Comparison of ENCODE assay signal across 21 cellular contexts in the genomic region with DNA sequence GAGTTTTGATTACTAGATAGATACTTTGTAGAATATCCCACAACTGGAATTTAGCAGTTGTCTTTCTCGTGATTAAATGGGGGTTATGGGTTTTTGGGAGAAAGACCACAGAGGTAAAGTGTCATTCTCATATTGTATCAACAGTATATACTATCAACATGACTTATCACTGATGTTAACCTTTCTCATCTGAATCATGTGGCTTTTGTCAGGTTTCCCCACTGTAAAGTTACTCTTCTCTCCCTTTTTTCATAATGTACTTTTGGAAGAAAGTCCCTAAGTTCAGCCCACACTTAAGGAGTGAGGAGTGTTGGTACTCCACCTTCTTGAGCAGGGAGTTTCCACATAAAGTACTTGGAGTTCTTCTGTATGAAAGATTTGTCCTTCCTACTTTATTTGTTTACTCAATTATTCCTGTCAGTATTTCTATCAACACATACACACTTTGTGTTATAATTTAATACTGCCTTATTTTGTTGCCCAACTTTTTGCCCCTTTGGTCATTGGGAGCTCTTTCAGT.
"Had no signal": no experiment of that assay in that cellular context is flagged by ENCODE, and none has a peak within 500 bp of the region (broad histone marks: within the 10 kb centered on the region; RNA-seq: fewer than 3 reads in every experiment).

No MANE protein-coding gene starts in this region.

- H3K27ac ChIP-seq: heart right ventricle, neural progenitor cell, prostate gland, right atrium auricular region, tibial artery had no signal

- H3K36me3 ChIP-seq: heart right ventricle, neural progenitor cell, prostate gland, right atrium auricular region, tibial artery had no signal

- H3K4me3 Mint-ChIP-seq: activated CD4-positive, alpha-beta T cell treated with anti-CD3 and anti-CD28 coated beads, Interleukin-2, amount 10 ng/mL, durations not matched to agents 24 days and 14 days; activated CD8-positive, alpha-beta T cell treated with anti-CD3 and anti-CD28 coated beads for 36 hours; activated naive CD4-positive, alpha-beta T cell treated with anti-CD3 and anti-CD28 coated beads for 36 hours; activated naive CD8-positive, alpha-beta T cell treated with anti-CD3 and anti-CD28 coated beads, Interleukin-2, amount 50 U/mL, for 24 hours; naive thymus-derived CD4-positive, alpha-beta T cell; neural progenitor cell had no signal

- H3K4me3 ChIP-seq: heart right ventricle, neural progenitor cell, prostate gland, right atrium auricular region, tibial artery had no signal

- DNase-seq: activated CD4-positive, alpha-beta T cell treated with anti-CD3 and anti-CD28 coated beads, Interleukin-2, amount 10 ng/mL, durations not matched to agents 24 days and 14 days; activated CD8-positive, alpha-beta T cell treated with anti-CD3 and anti-CD28 coated beads for 36 hours; activated naive CD4-positive, alpha-beta T cell treated with anti-CD3 and anti-CD28 coated beads for 36 hours; activated naive CD8-positive, alpha-beta T cell treated with anti-CD3 and anti-CD28 coated beads, Interleukin-2, amount 50 U/mL, for 24 hours; activated T-cell treated with anti-CD3 and anti-CD28 coated beads, Interleukin-2, amount 50 U/mL, for 1 hour; cerebellar nuclear complex; cortex of kidney; effector CD4-positive, alpha-beta T cell; heart right ventricle; kidney glomerular epithelial cell; left ventricle myocardium superior; mesendoderm; naive thymus-derived CD4-positive, alpha-beta T cell; stimulated activated CD4-positive, alpha-beta T cell treated with anti-CD3 and anti-CD28 coated beads, Interleukin-2, amount 100 ng/mL, for 24 hours; stimulated activated naive CD4-positive, alpha-beta T cell treated with Interleukin-2 at 50 U/mL for 16 hours; substantia nigra; tibial artery had no signal

- H3K36me3 Mint-ChIP-seq: naive thymus-derived CD4-positive, alpha-beta T cell; neural progenitor cell had no signal

- H3K4me1 Mint-ChIP-seq: activated CD4-positive, alpha-beta T cell treated with anti-CD3 and anti-CD28 coated beads, Interleukin-2, amount 10 ng/mL, durations not matched to agents 24 days and 14 days; activated naive CD8-positive, alpha-beta T cell treated with anti-CD3 and anti-CD28 coated beads, Interleukin-2, amount 50 U/mL, for 24 hours; naive thymus-derived CD4-positive, alpha-beta T cell; neural progenitor cell had no signal

- H3K9me3 Mint-ChIP-seq: activated CD4-positive, alpha-beta T cell treated with anti-CD3 and anti-CD28 coated beads, Interleukin-2, amount 10 ng/mL, durations not matched to agents 24 days and 14 days; activated CD8-positive, alpha-beta T cell treated with anti-CD3 and anti-CD28 coated beads for 36 hours; activated naive CD8-positive, alpha-beta T cell treated with anti-CD3 and anti-CD28 coated beads, Interleukin-2, amount 50 U/mL, for 24 hours; activated T-helper 2 cell treated with anti-CD3 and anti-CD28 coated beads, Interferon-gamma antibody, Interleukin-2, Interleukin-4, amounts not matched to agents 10 μg/mL and 5 μg/mL and 100 μg/mL, durations not matched to agents 14 hours and 24 hours and 36 hours; neural progenitor cell had no signal

- ATAC-seq: activated CD8-positive, alpha-beta T cell treated with anti-CD3 and anti-CD28 coated beads for 36 hours; activated naive CD8-positive, alpha-beta T cell treated with anti-CD3 and anti-CD28 coated beads, Interleukin-2, amount 50 U/mL, for 24 hours; heart right ventricle; left ventricle myocardium superior; naive thymus-derived CD4-positive, alpha-beta T cell had no signal

- H3K27me3 ChIP-seq: heart right ventricle, neural progenitor cell, right atrium auricular region, tibial artery had no signal

- H3K27me3 Mint-ChIP-seq: activated CD4-positive, alpha-beta T cell treated with anti-CD3 and anti-CD28 coated beads, Interleukin-2, amount 10 ng/mL, durations not matched to agents 24 days and 14 days; activated CD8-positive, alpha-beta T cell treated with anti-CD3 and anti-CD28 coated beads for 36 hours; activated naive CD8-positive, alpha-beta T cell treated with anti-CD3 and anti-CD28 coated beads, Interleukin-2, amount 50 U/mL, for 24 hours had no signal

- H3K4me1 ChIP-seq: heart right ventricle, neural progenitor cell, prostate gland, right atrium auricular region, tibial artery had no signal

- H3K9me3 ChIP-seq: heart right ventricle, prostate gland, right atrium auricular region, tibial artery had no signal

- H3K27ac Mint-ChIP-seq: activated CD4-positive, alpha-beta T cell treated with anti-CD3 and anti-CD28 coated beads, Interleukin-2, amount 10 ng/mL, durations not matched to agents 24 days and 14 days; activated CD8-positive, alpha-beta T cell treated with anti-CD3 and anti-CD28 coated beads for 36 hours; activated naive CD4-positive, alpha-beta T cell treated with anti-CD3 and anti-CD28 coated beads for 36 hours; activated naive CD8-positive, alpha-beta T cell treated with anti-CD3 and anti-CD28 coated beads, Interleukin-2, amount 50 U/mL, for 24 hours; activated T-helper 2 cell treated with anti-CD3 and anti-CD28 coated beads, Interferon-gamma antibody, Interleukin-2, Interleukin-4, amounts not matched to agents 10 μg/mL and 5 μg/mL and 100 μg/mL, durations not matched to agents 14 hours and 24 hours and 36 hours; naive thymus-derived CD4-positive, alpha-beta T cell; neural progenitor cell had no signal
